ENCODE assay signal across 33 cellular contexts in genomic region chrX:6440647-6441046, GRCh38.
"Had no signal": no experiment of that assay in that cellular context is flagged by ENCODE, and none has a peak within 500 bp of the region (broad histone marks: within the 10 kb centered on the region; RNA-seq: fewer than 3 reads in every experiment).

No MANE protein-coding gene starts in this region.

- H3K4me1 ChIP-seq: adrenal gland, body of pancreas, breast epithelium had no signal

- DNase-seq: activated B cell treated with CpG ODN at 0.5 μM for 24 hours; activated CD4-positive, alpha-beta memory T cell treated with anti-CD3 and anti-CD28 coated beads for 36 hours; activated CD4-positive, alpha-beta T cell treated with anti-CD3 and anti-CD28 coated beads for 4 hours; activated CD4-positive, alpha-beta T cell treated with anti-CD3 and anti-CD28 coated beads, Interleukin-2, amount 10 ng/mL, durations not matched to agents 24 days and 14 days; activated CD4-positive, alpha-beta T cell treated with anti-CD3 and anti-CD28 coated beads, Interleukin-2, amount 50 U/mL, for 1 hour; activated CD4-positive, alpha-beta T cell treated with anti-CD3 and anti-CD28 coated beads, Interleukin-2, amount 50 U/mL, for 4 hours; activated CD4-positive, CD25-positive, alpha-beta regulatory T cell treated with anti-CD3 and anti-CD28 coated beads, Interleukin-2, amount 50 U/mL, for 72 hours; activated CD8-positive, alpha-beta memory T cell treated with anti-CD3 and anti-CD28 coated beads, Interleukin-2, amount 50 U/mL, for 4 hours; activated CD8-positive, alpha-beta T cell treated with anti-CD3 and anti-CD28 coated beads for 36 hours; activated effector memory CD4-positive, alpha-beta T cell treated with anti-CD3 and anti-CD28 coated beads, Interleukin-2, amount 50 U/mL, for 16 hours; activated gamma-delta T cell treated with Interleukin-2 at 50 U/mL for 16 hours; activated naive CD4-positive, alpha-beta T cell; activated naive CD4-positive, alpha-beta T cell treated with anti-CD3 and anti-CD28 coated beads for 36 hours; activated naive CD4-positive, alpha-beta T cell treated with anti-CD3 and anti-CD28 coated beads, Interleukin-2, amount 50 U/mL, for 16 hours; activated naive CD8-positive, alpha-beta T cell treated with anti-CD3 and anti-CD28 coated beads for 36 hours; activated T-cell treated with anti-CD3 and anti-CD28 coated beads for 4 hours; activated T-cell treated with anti-CD3 and anti-CD28 coated beads, Interleukin-2, amount 50 U/mL, for 1 hour; activated T-cell treated with anti-CD3 and anti-CD28 coated beads, Interleukin-2, amount 50 U/mL, for 4 hours; activated T-cell treated with anti-CD3 and anti-CD28 coated beads, Interleukin-2, amount 50 U/mL, for 72 hours; adrenal gland; amniotic stem cell; aorta; brain microvascular endothelial cell; central memory CD4-positive, alpha-beta T cell; T-helper 1 cell; T-helper 2 cell; T-helper 9 cell had no signal

- H3K36me3 ChIP-seq: adrenal gland, brain microvascular endothelial cell, breast epithelium had no signal

- ATAC-seq: activated CD8-positive, alpha-beta T cell treated with anti-CD3 and anti-CD28 coated beads for 36 hours; activated naive CD4-positive, alpha-beta T cell treated with anti-CD3 and anti-CD28 coated beads, Interleukin-2, amount 50 U/mL, for 72 hours; activated T-cell treated with anti-CD3 and anti-CD28 coated beads, Interleukin-2, amount 50 U/mL, for 4 hours; activated T-cell treated with anti-CD3 and anti-CD28 coated beads, Interleukin-2, amount 50 U/mL, for 72 hours; activated T-helper 17 cell treated with anti-CD3 and anti-CD28 coated beads, Interleukin-2, amount 50 U/mL, for 72 hours; body of pancreas had no signal

- H3K27me3 ChIP-seq: body of pancreas, brain microvascular endothelial cell, breast epithelium had no signal

- FAIRE-seq: TTC549 had no signal

- H3K9me3 ChIP-seq: adrenal gland, body of pancreas, breast epithelium had no signal

- H3K4me3 ChIP-seq: adrenal gland, body of pancreas, breast epithelium had no signal

- H3K27ac ChIP-seq: adrenal gland, body of pancreas, brain microvascular endothelial cell, breast epithelium, VCaP had no signal
